In genomic region chr12:68223067-68223747, GRCh38 we compare ENCODE assay signal across 8 cellular contexts. TPM values are rescaled to one million over a fixed set of nuclear protein-coding genes. Genes with fewer than 3 reads are reported as not detected.
DNase-seq lines count a peak whose midpoint lies in the region; ATAC-seq and TF ChIP-seq lines count a peak whose summit lies in the region.

No MANE protein-coding gene starts in this region.

- peak; percentile 90 for DNase-seq in GM12865 (ENCODE audit: low read depth)
- peak; percentile 70 for DNase-seq in NCI-H128 (lab: John Stamatoyannopoulos, UW; ENCODE audit: unreplicated experiment)
- DNase-seq in T follicular helper cell (ENCODE audit: low read depth): peak; percentile 52
- peak; percentile 96 for DNase-seq in adipocyte (ENCODE audit: low read depth)
- peak; percentile 84 for DNase-seq in left cardiac atrium
- no peak for DNase-seq in retinal pigment epithelial cell (ENCODE audit: low read depth)
- no peak for DNase-seq in cerebellar nuclear complex (lab: John Stamatoyannopoulos, UW)

- no peaks in the 10 kb centered on the region for H3K27me3 ChIP-seq in adipocyte (replicated peaks; ENCODE audit: control insufficient read depth, insufficient read depth, low read length)

- H3K4me3 ChIP-seq in GM12865 (ENCODE audit: low read depth, low read length) (no peak overlapping the region), adipocyte (ENCODE audit: low read length) (peak overlapping the region; percentile 37), retinal pigment epithelial cell (ENCODE audit: low read length) (peak overlapping the region; percentile 22)

- H3K9ac ChIP-seq in adipocyte (ENCODE audit: low read length): peak overlapping the region; percentile 57

- H3K36me3 ChIP-seq in adipocyte (ENCODE audit: control insufficient read depth, insufficient read depth, low read length, severe bottlenecking): no peaks in the 10 kb centered on the region

- TF ChIP-seq CTCF in GM12865 (IDR thresholded peaks at IDR 0.05; ENCODE audit: insufficient read depth, low read depth, low read length, missing control alignments): peak; percentile 87
- peak; percentile 89 for TF ChIP-seq CTCF in retinal pigment epithelial cell (conservative IDR thresholded peaks at IDR 0.05; ENCODE audit: low read depth, low read length)

- ATAC-seq in HG02588 (IDR thresholded peaks at IDR 0.05; ENCODE audit: unreplicated experiment): peak; percentile 80
- peak; percentile 98 for ATAC-seq in left cardiac atrium

- peaks cover 23% of the 10 kb centered on the region for H3K4me1 ChIP-seq in adipocyte (ENCODE audit: control insufficient read depth, insufficient read depth, low read length)

- intact Hi-C loops in left cardiac atrium (cut with DNase I): loop anchor here (1.0 to 5.0 kb wide), 2 partner anchors 94 kb away; no protein-coding TSS in a partner anchor

- no peaks in the 10 kb centered on the region for H3K9me3 ChIP-seq in adipocyte (ENCODE audit: control insufficient read depth, low read length)

RNA-seq across cellular contexts. Expression of gene IL26, which starts 2.4 kb away (rescaled TPM):
- not detected for total RNA-seq in left cardiac atrium

RNA-seq across cellular contexts. Expression of gene IL22, which starts 30.2 kb away (rescaled TPM):
- not detected for total RNA-seq in left cardiac atrium

Comparison
In these comparisons a context has a peak if more than half of its experiments do, and no peak if none do; other contexts are left out.
1. DNase-seq: peak in GM12865 (single experiment), NCI-H128 (single experiment), T follicular helper cell (single experiment), adipocyte (single experiment) and left cardiac atrium (single experiment); none in retinal pigment epithelial cell (single experiment) and cerebellar nuclear complex (0 of 2).